Comparison of ENCODE assay signal across 11 cellular contexts in the genomic region with DNA sequence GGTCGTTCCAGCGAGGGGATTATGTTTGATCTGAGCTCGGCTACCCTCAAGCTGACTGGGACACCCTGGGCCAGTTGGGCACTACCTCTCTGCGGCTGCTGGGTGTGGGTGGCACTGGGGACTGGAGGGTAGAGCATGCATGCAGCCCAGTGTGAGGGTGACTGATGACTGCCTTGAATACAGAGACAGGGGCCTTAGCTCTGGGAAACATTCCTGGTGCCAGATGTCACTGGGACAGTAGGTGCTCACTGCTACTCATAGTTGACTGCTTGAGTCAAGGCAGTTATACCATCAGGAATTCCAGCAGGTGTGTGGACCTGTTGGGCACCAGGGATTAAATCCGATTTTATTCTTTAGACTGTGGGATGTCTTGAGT. TPM values are rescaled to one million over a fixed set of nuclear protein-coding genes. Genes with fewer than 3 reads are reported as not detected.
A peak's percentile ranks its signal among the peaks of the same experiment; 100 is the strongest.
DNase-seq lines count a peak whose midpoint lies in the region; TF ChIP-seq lines count a peak whose summit lies in the region.
"Had no signal": no experiment of that assay in that cellular context is flagged by ENCODE, and none has a peak within 500 bp of the region (broad histone marks: within the 10 kb centered on the region; RNA-seq: fewer than 3 reads in every experiment).

No MANE protein-coding gene starts in this region.

- no peak for DNase-seq in T-helper 2 cell treated with Interferon-gamma antibody and Interleukin-4, amounts not matched to agents 5 μg/mL and 100 μg/mL, for 36 hours (ENCODE audit: low spot score)
- no peak for DNase-seq in T-helper 2 cell
- peak in 1 of 2 experiments; percentile 40 for DNase-seq in PC-9
- no peak for DNase-seq in fibroblast of the aortic adventitia (ENCODE audit: low read depth)
- DNase-seq in ureter (ENCODE audit: low spot score): no peak
- no peak for DNase-seq in LoVo (ENCODE audit: low spot score)
- no peak for DNase-seq in GM23248
- DNase-seq: NCI-H2029 treated with DMSO at 0.1 percent for 48 hours had no signal

- peak overlapping the region; percentile 13 for H3K4me3 Mint-ChIP-seq in T-helper 2 cell treated with Interferon-gamma antibody and Interleukin-4, amounts not matched to agents 5 μg/mL and 100 μg/mL, for 36 hours

- TF ChIP-seq CTCF in PC-9 (conservative IDR thresholded peaks at IDR 0.05) (no peak), fibroblast of the aortic adventitia (IDR thresholded peaks at IDR 0.05; ENCODE audit: insufficient read depth, low read length) (no peak)

- no TSS peak for BruUV-seq in PC-9 (replicated peaks; lab: Mats Ljungman, UMichigan)

- no peak overlapping the region for H3K27ac ChIP-seq in PC-9
- H3K27ac ChIP-seq in skeletal muscle tissue (ENCODE audit: low read depth, low read length): no peak overlapping the region
- no peak overlapping the region for H3K27ac ChIP-seq in GM23248
- H3K27ac ChIP-seq: BLaER1 treated with 17β-estradiol and CSF1 and Interleukin-3, amounts not matched to agents 10 nM and 100 nM had no signal

- peak overlapping the region; percentile 76 for H3K4me2 ChIP-seq in PC-9
- no peak overlapping the region for H3K4me2 ChIP-seq in GM23248 (ENCODE audit: unreplicated experiment)
- H3K4me2 ChIP-seq: BLaER1 treated with 17β-estradiol and CSF1 and Interleukin-3, amounts not matched to agents 10 nM and 100 nM had no signal

- H3F3A ChIP-seq in PC-9 (ENCODE audit: insufficient read depth, low read depth): no peaks in the 10 kb centered on the region
- H3F3A ChIP-seq in GM23248 (ENCODE audit: insufficient read depth): no peaks in the 10 kb centered on the region

- H3K27me3 ChIP-seq in PC-9 (ENCODE audit: insufficient read depth, low read depth): peaks cover 30% of the 10 kb centered on the region
- peaks cover 78 to 93% (median 84%) of the 10 kb centered on the region in 3 donors for H3K27me3 ChIP-seq in skeletal muscle tissue (ENCODE audit: control insufficient read depth in 3 of 3, insufficient read depth in 3 of 3, low read length in 3 of 3)
- peaks cover 31% of the 10 kb centered on the region for H3K27me3 ChIP-seq in GM23248 (replicated peaks; ENCODE audit: insufficient read depth)

- H3K9me3 ChIP-seq in PC-9 (ENCODE audit: insufficient read depth, low read depth): no peaks in the 10 kb centered on the region
- no peaks in the 10 kb centered on the region for H3K9me3 ChIP-seq in skeletal muscle tissue (ENCODE audit: control insufficient read depth in 3 of 3, low read length in 3 of 3)
- no peaks in the 10 kb centered on the region for H3K9me3 ChIP-seq in GM23248 (ENCODE audit: low read depth)
- H3K9me3 ChIP-seq: body of pancreas had no signal

- no peaks in the 10 kb centered on the region for H3K9me3 Mint-ChIP-seq in T-helper 2 cell treated with Interferon-gamma antibody and Interleukin-4, amounts not matched to agents 5 μg/mL and 100 μg/mL, for 36 hours

- no peak overlapping the region for H3K27ac Mint-ChIP-seq in T-helper 2 cell treated with Interferon-gamma antibody and Interleukin-4, amounts not matched to agents 5 μg/mL and 100 μg/mL, for 36 hours

- H3K4me1 ChIP-seq in PC-9 (replicated peaks; ENCODE audit: insufficient read depth): no peaks in the 10 kb centered on the region
- peaks cover 20 to 37% (median 22%) of the 10 kb centered on the region in 3 donors for H3K4me1 ChIP-seq in skeletal muscle tissue (ENCODE audit: control insufficient read depth in 3 of 3, insufficient read depth in 3 of 3, low read length in 3 of 3)
- H3K4me1 ChIP-seq in GM23248 (ENCODE audit: insufficient read depth): no peaks in the 10 kb centered on the region

- CTCF ChIA-PET in PC-9 (lab: Charles Lee): no interaction called here

- H3K9ac ChIP-seq in skeletal muscle tissue (ENCODE audit: low read depth in 1 of 3, low read length in 3 of 3) (peak overlapping the region; percentile 68 to 78 (median 70)), GM23248 (no peak overlapping the region)
- H3K9ac ChIP-seq: BLaER1 treated with 17β-estradiol and CSF1 and Interleukin-3, amounts not matched to agents 10 nM and 100 nM had no signal

- H3K36me3 ChIP-seq in PC-9 (ENCODE audit: low read depth) (no peaks in the 10 kb centered on the region), skeletal muscle tissue (ENCODE audit: control insufficient read depth in 3 of 3, insufficient read depth in 3 of 3, low read length in 3 of 3) (no peaks in the 10 kb centered on the region), GM23248 (ENCODE audit: low read depth) (no peaks in the 10 kb centered on the region)
- H3K36me3 ChIP-seq: BLaER1 treated with 17β-estradiol and CSF1 and Interleukin-3, amounts not matched to agents 10 nM and 100 nM had no signal

- H3K27me3 Mint-ChIP-seq in T-helper 2 cell treated with Interferon-gamma antibody and Interleukin-4, amounts not matched to agents 5 μg/mL and 100 μg/mL, for 36 hours (ENCODE audit: low read depth): peaks cover 93% of the 10 kb centered on the region

- POLR2A ChIA-PET in PC-9 (lab: Charles Lee; ENCODE audit: unreplicated experiment): interaction anchor here (0.5 kb wide), 1 partner anchor 760 kb away, joined by 7 read pairs; no protein-coding TSS in a partner anchor

- peak overlapping the region; percentile 82 for H2AFZ ChIP-seq in PC-9
- H2AFZ ChIP-seq in GM23248: no peak overlapping the region; the same call in 1 of the 2 replicates

- H3K9me2 ChIP-seq in PC-9 (ENCODE audit: insufficient read depth) (no peaks in the 10 kb centered on the region), GM23248 (ENCODE audit: insufficient read depth) (no peaks in the 10 kb centered on the region)

- H3K79me2 ChIP-seq in PC-9 (ENCODE audit: low read depth) (no peaks in the 10 kb centered on the region), GM23248 (ENCODE audit: insufficient read depth) (no peaks in the 10 kb centered on the region)

- 69 to 87% methylated on average over 5 of the region's 5 CpGs for WGBS in GM23248 (ENCODE audit: low coverage in 1 of 2, low lambda C conversion rate in 2 of 2, missing lambda C conversion rate in 2 of 2), 2 experiments

- peaks cover 11% of the 10 kb centered on the region for H3K4me1 Mint-ChIP-seq in T-helper 2 cell treated with Interferon-gamma antibody and Interleukin-4, amounts not matched to agents 5 μg/mL and 100 μg/mL, for 36 hours (ENCODE audit: low read depth)

- intact Hi-C loops in PC-9 (cut with micrococcal nuclease; ENCODE audit: unreplicated experiment): no loop called here

- H4K20me1 ChIP-seq in PC-9 (ENCODE audit: insufficient read depth): no peaks in the 10 kb centered on the region
- no peaks in the 10 kb centered on the region for H4K20me1 ChIP-seq in GM23248 (ENCODE audit: insufficient read depth)

- H3K4me3 ChIP-seq in PC-9 (peak overlapping the region; percentile 67), fibroblast of the aortic adventitia (ENCODE audit: low read depth, low read length) (peak overlapping the region; percentile 72), skeletal muscle tissue (ENCODE audit: low read length in 3 of 3) (peak overlapping the region; percentile 72 to 77 (median 74)), GM23248 (no peak overlapping the region)

- in situ Hi-C loops in GM23248 (cut with MboI): no loop called here

- no peaks in the 10 kb centered on the region for H3K36me3 Mint-ChIP-seq in T-helper 2 cell treated with Interferon-gamma antibody and Interleukin-4, amounts not matched to agents 5 μg/mL and 100 μg/mL, for 36 hours (ENCODE audit: low read depth)

RNA-seq across cellular contexts. Expression of gene VAX2, which starts 1.7 kb away (rescaled TPM):
- 0.58 TPM in 1 of 2 replicates, not detected in the other for total RNA-seq in PC-9 (2021)
- total RNA-seq in fibroblast of the aortic adventitia (ENCODE audit: low replicate concordance): 0.82 and 1.4 TPM in 2 replicates
- total RNA-seq in skeletal muscle tissue: 1.0 TPM
- 0.44 TPM for total RNA-seq in ureter
- 1.1 and 2.0 TPM in 2 replicates for total RNA-seq in GM23248 (2014; rRNA removed; shearing (Covaris generic))
- 0.85 and 1.5 TPM in 2 replicates for polyA plus RNA-seq in GM23248 (2016; fragmentation: Nextera tagmentation; extraction: Ambion mirVana)

RNA-seq across cellular contexts. Expression of gene ATP6V1B1, which starts 33.6 kb away (rescaled TPM):
- total RNA-seq in PC-9 (2021) (7.8 and 13.9 TPM in 2 replicates), fibroblast of the aortic adventitia (ENCODE audit: low replicate concordance) (0.09 and 0.57 TPM in 2 replicates), skeletal muscle tissue (1.6 TPM), ureter (2.4 TPM)
- not detected in 2 replicates for total RNA-seq in GM23248 (2014; rRNA removed; shearing (Covaris generic))
- 0.60 TPM in 1 of 2 replicates, not detected in the other for polyA plus RNA-seq in GM23248 (2016; fragmentation: Nextera tagmentation; extraction: Ambion mirVana)
